Comparison of ENCODE assay signal across 1 cellular context in the genomic region with DNA sequence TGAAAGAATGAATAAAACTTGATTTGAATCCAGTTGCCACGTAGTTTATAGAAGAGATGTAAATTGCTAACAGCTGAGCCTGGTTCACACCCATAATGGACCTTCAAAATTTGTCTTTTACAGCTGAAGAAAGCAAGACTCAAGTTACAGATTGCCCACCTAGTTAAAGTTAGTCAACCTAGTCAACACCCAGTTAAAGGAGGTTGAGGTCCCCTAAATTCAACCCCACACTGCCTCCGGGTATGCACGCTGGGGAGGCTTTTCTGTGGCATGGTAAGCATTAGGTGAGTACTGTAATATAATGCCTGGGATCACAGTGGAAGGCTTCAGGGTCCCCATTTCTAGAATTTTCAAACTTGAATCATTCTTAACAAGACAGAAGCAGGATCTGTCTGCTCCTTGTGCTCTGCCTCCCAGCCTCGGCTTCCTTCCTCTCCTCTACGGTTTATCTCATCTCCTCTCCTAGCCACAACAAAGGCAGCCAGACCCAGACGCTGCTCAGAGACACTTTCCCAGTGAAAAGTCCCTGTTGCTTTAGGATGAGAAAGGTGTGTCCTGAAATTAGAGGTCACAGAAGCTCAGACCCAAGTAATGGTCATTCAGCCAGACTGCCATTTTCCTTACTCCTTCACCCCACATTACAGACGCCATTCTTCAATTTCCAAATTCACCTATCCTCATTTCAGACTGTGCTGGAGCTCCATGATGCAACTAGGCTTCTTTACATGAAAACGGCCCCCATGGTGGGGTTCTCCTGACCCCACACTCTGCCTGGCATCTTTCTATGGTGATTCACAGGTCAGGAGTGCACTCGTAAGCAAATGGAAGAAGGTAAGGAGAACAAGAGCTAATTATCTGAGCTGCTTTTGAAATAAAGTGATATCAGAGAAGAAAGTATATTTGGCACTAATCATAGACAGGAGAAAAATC.
TF ChIP-seq lines count a peak whose summit lies in the region.

No MANE protein-coding gene starts in this region.

TF ChIP-seq in SK-N-SH treated with all-trans-retinoic acid at 6 μM for 48 hours, 23 proteins besides CTCF, POLR2A, EP300 and RAD21:
- TF ChIP-seq ZNF70 (CRISPR knock-in tag; IDR thresholded peaks at IDR 0.05) (no peak), BACH2 (CRISPR knock-in tag; IDR thresholded peaks at IDR 0.05; ENCODE audit: borderline replicate concordance) (no peak), ARNTL (CRISPR knock-in tag; IDR thresholded peaks at IDR 0.05; ENCODE audit: borderline replicate concordance, low read depth) (no peak), CSDC2 (CRISPR knock-in tag; IDR thresholded peaks at IDR 0.05) (no peak), GLIS3 (CRISPR knock-in tag; IDR thresholded peaks at IDR 0.05) (no peak), ISL1 (CRISPR knock-in tag; IDR thresholded peaks at IDR 0.05) (no peak), RARB (CRISPR knock-in tag; IDR thresholded peaks at IDR 0.05) (no peak), OSR1 (CRISPR knock-in tag; IDR thresholded peaks at IDR 0.05) (no peak), SNAI2 (CRISPR knock-in tag; IDR thresholded peaks at IDR 0.05) (no peak), ZNF8 (CRISPR knock-in tag; IDR thresholded peaks at IDR 0.05) (no peak), ZC3H10 (CRISPR knock-in tag; IDR thresholded peaks at IDR 0.05) (no peak), ZFP3 (CRISPR knock-in tag; IDR thresholded peaks at IDR 0.05) (no peak), TCF4 (CRISPR knock-in tag; IDR thresholded peaks at IDR 0.05; ENCODE audit: borderline replicate concordance) (no peak)
- TF ChIP-seq, protein P1, sequence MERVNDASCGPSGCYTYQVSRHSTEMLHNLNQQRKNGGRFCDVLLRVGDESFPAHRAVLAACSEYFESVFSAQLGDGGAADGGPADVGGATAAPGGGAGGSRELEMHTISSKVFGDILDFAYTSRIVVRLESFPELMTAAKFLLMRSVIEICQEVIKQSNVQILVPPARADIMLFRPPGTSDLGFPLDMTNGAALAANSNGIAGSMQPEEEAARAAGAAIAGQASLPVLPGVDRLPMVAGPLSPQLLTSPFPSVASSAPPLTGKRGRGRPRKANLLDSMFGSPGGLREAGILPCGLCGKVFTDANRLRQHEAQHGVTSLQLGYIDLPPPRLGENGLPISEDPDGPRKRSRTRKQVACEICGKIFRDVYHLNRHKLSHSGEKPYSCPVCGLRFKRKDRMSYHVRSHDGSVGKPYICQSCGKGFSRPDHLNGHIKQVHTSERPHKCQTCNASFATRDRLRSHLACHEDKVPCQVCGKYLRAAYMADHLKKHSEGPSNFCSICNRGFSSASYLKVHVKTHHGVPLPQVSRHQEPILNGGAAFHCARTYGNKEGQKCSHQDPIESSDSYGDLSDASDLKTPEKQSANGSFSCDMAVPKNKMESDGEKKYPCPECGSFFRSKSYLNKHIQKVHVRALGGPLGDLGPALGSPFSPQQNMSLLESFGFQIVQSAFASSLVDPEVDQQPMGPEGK (CRISPR knock-in tag; IDR thresholded peaks at IDR 0.05; ENCODE audit: borderline replicate concordance): no peak
